Comparison of ENCODE assay signal across 8 cellular contexts in the genomic region with DNA sequence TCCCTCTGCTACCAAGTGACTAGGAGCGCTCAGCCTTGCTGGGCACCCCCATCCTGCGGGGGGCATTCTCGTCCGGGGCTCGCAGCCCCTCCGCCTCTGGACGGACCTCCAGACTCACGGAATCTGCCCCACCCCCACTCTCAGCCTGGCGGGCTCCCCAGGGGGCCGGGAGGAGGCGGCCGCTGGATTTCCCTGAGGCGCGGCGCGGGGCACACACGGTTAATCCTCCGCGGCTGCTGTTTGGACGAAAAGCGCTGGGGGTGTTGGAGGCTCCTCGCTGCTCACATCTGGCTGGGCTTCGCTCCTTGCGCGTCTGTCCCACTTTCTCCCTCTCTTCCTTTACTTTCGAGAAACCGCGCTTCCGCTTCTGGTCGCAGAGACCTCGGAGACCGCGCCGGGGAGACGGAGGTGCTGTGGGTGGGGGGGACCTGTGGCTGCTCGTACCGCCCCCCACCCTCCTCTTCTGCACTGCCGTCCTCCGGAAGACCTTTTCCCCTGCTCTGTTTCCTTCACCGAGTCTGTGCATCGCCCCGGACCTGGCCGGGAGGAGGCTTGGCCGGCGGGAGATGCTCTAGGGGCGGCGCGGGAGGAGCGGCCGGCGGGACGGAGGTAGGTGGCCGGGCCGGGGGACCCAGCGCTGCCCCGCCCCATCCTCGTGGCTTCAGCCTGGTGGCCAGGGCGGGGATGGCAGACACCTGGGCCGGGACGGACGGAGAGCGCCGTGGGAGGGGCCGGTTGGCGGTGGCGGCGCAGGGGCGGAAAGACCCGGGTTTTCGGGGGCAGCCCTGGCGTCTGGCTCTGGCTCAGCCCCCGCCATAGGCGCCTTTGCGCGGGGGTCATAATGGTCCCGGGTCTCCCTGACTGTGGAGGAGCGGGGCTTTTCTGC. TPM values are rescaled to one million over a fixed set of nuclear protein-coding genes. Genes with fewer than 3 reads are reported as not detected.
DNase-seq lines count a peak whose midpoint lies in the region; ATAC-seq and TF ChIP-seq lines count a peak whose summit lies in the region.

A gene with protein sequence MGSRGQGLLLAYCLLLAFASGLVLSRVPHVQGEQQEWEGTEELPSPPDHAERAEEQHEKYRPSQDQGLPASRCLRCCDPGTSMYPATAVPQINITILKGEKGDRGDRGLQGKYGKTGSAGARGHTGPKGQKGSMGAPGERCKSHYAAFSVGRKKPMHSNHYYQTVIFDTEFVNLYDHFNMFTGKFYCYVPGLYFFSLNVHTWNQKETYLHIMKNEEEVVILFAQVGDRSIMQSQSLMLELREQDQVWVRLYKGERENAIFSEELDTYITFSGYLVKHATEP (plus strand): TSS at position 284 of the 886 bp plus-strand sequence. CDS start 19,800 bp downstream, outside the sequence.

- no peaks in the 10 kb centered on the region for H3K9me3 Mint-ChIP-seq in activated naive CD4-positive, alpha-beta T cell treated with anti-CD3 and anti-CD28 coated beads, Interleukin-2, amount 50 U/mL, for 72 hours

- DNase-seq in DMS53 (lab: John Stamatoyannopoulos, UW) (peak; percentile 83), NB4 (ENCODE audit: low read depth) (peak; percentile 23), left ventricle myocardium inferior (peak; percentile 69), pulmonary artery endothelial cell (ENCODE audit: low read depth, low spot score) (no peak), SHP77 treated with DMSO at 0.1 percent for 48 hours (lab: John Stamatoyannopoulos, UW) (no peak), NCI-H774 (lab: John Stamatoyannopoulos, UW) (no peak), NCI-H187 treated with DMSO at 0.1 percent for 48 hours (lab: John Stamatoyannopoulos, UW) (no peak)
- DNase-seq in activated naive CD4-positive, alpha-beta T cell treated with anti-CD3 and anti-CD28 coated beads, Interleukin-2, amount 50 U/mL, for 72 hours (ENCODE audit: low spot score in 2 of 2) = peak in 1 of 2 donors; percentile 50

- TF ChIP-seq CTCF in NB4 (IDR thresholded peaks at IDR 0.05; ENCODE audit: low read depth, low read length) = no peak
- peak; percentile 64 for TF ChIP-seq CTCF in left ventricle myocardium inferior (IDR thresholded peaks at IDR 0.05; ENCODE audit: borderline replicate concordance)

- H3K4me3 ChIP-seq in NB4 (ENCODE audit: low read depth, low read length) (no peak within 1 kb of the TSS), left ventricle myocardium inferior (peak within 1 kb of the TSS; percentile 81)

- no peak for TF ChIP-seq POLR2A in NB4 (IDR thresholded peaks at IDR 0.05; ENCODE audit: extremely low read depth, insufficient read length)

- no peaks in the 10 kb centered on the region for H3K9me3 ChIP-seq in left ventricle myocardium inferior (replicated peaks)

- no peaks in the 10 kb centered on the region for H3K36me3 ChIP-seq in left ventricle myocardium inferior

- H3K4me1 ChIP-seq in left ventricle myocardium inferior = peaks cover 97% of the 10 kb centered on the region

- H3K27me3 ChIP-seq in left ventricle myocardium inferior (ENCODE audit: low read depth) = no peaks in the 10 kb centered on the region

- intact Hi-C loops in left ventricle myocardium inferior (cut with micrococcal nuclease) = no loop called here

- ATAC-seq in activated naive CD4-positive, alpha-beta T cell treated with anti-CD3 and anti-CD28 coated beads, Interleukin-2, amount 50 U/mL, for 72 hours = peak; percentile 79 to 86

- peak within 1 kb of the TSS; percentile 95 for H3K27ac ChIP-seq in left ventricle myocardium inferior (replicated peaks)

- no peak within 1 kb of the TSS for H3K27ac Mint-ChIP-seq in activated naive CD4-positive, alpha-beta T cell treated with anti-CD3 and anti-CD28 coated beads, Interleukin-2, amount 50 U/mL, for 72 hours

- no peaks in the 10 kb centered on the region for H3K36me3 Mint-ChIP-seq in activated naive CD4-positive, alpha-beta T cell treated with anti-CD3 and anti-CD28 coated beads, Interleukin-2, amount 50 U/mL, for 72 hours

RNA-seq across cellular contexts. Expression of the gene that starts here (rescaled TPM):
- total RNA-seq in activated naive CD4-positive, alpha-beta T cell treated with anti-CD3 and anti-CD28 coated beads, Interleukin-2, amount 50 U/mL, for 72 hours = not detected
- total RNA-seq in left ventricle myocardium inferior = 146 TPM
- 10.7 and 20.2 TPM in 2 replicates for total RNA-seq in pulmonary artery endothelial cell

Comparison
In these comparisons a context has a peak if more than half of its experiments do, and no peak if none do; other contexts are left out.
1. Peak in ATAC-seq in activated naive CD4-positive, alpha-beta T cell treated with anti-CD3 and anti-CD28 coated beads, Interleukin-2, amount 50 U/mL, for 72 hours; RNA of the gene not detected or under 1 TPM.
2. DNase-seq: peak in DMS53 (single experiment), NB4 (single experiment) and left ventricle myocardium inferior (single experiment); none in pulmonary artery endothelial cell (single experiment), SHP77 treated with DMSO at 0.1 percent for 48 hours (single experiment), NCI-H774 (single experiment) and NCI-H187 treated with DMSO at 0.1 percent for 48 hours (single experiment).